In genomic region chr19:32022946-32023832, GRCh38 we compare ENCODE assay signal across 3 cellular contexts.
TF ChIP-seq lines count a peak whose summit lies in the region.

No MANE protein-coding gene starts in this region.

TF ChIP-seq in GM23338, 12 proteins besides CTCF, POLR2A, EP300 and RAD21:
- TF ChIP-seq ETS1 (IDR thresholded peaks at IDR 0.05), result no peak
- TF ChIP-seq EZH2phosphoT487 (IDR thresholded peaks at IDR 0.05; ENCODE audit: unreplicated experiment), result no peak
- TF ChIP-seq EZH2 (IDR thresholded peaks at IDR 0.05; ENCODE audit: low read depth, unreplicated experiment), result no peak
- no peak for TF ChIP-seq POLR2AphosphoS5 (IDR thresholded peaks at IDR 0.05; ENCODE audit: low read depth)
- no peak for TF ChIP-seq NANOG (IDR thresholded peaks at IDR 0.05; ENCODE audit: borderline replicate concordance)

TF ChIP-seq in H1, 55 proteins besides CTCF, POLR2A, EP300 and RAD21:
- TF ChIP-seq POLR2AphosphoS5 (IDR thresholded peaks at IDR 0.05; ENCODE audit: low read depth, low read length) (no peak), KDM1A (IDR thresholded peaks at IDR 0.05; ENCODE audit: borderline replicate concordance, low read length) (no peak), TAF1 (IDR thresholded peaks at IDR 0.05; ENCODE audit: low read depth, low read length) (no peak), NANOG (IDR thresholded peaks at IDR 0.05; ENCODE audit: insufficient read depth, low read depth, low read length, poor library complexity, severe bottlenecking) (no peak), ASH2L (IDR thresholded peaks at IDR 0.05; ENCODE audit: low read length) (no peak), POU5F1 (IDR thresholded peaks at IDR 0.05; ENCODE audit: low read depth, low read length) (no peak)

TF ChIP-seq in GM12891, 5 proteins besides CTCF, POLR2A, EP300 and RAD21:
- TF ChIP-seq SPI1 (IDR thresholded peaks at IDR 0.05; ENCODE audit: low read depth, low read length) (no peak), POU2F2 (IDR thresholded peaks at IDR 0.05; ENCODE audit: low read depth, low read length) (no peak), POLR2AphosphoS5 (IDR thresholded peaks at IDR 0.05; ENCODE audit: low read depth, low read length) (no peak), TAF1 (IDR thresholded peaks at IDR 0.05; ENCODE audit: low read depth, low read length) (no peak)
